ENCODE assay signal across 10 cellular contexts in genomic region chr1:11842154-11843041, GRCh38. TPM values are rescaled to one million over a fixed set of nuclear protein-coding genes. Genes with fewer than 3 reads are reported as not detected.
A peak's percentile ranks its signal among the peaks of the same experiment; 100 is the strongest.
DNase-seq lines count a peak whose midpoint lies in the region; ATAC-seq and TF ChIP-seq lines count a peak whose summit lies in the region.
"Had no signal": no experiment of that assay in that cellular context is flagged by ENCODE, and none has a peak within 500 bp of the region (broad histone marks: within the 10 kb centered on the region; RNA-seq: fewer than 3 reads in every experiment).

No MANE protein-coding gene starts in this region.

- no peak overlapping the region for H3K4me3 Mint-ChIP-seq in GM23338

- peaks cover 11% of the 10 kb centered on the region for H3K27me3 Mint-ChIP-seq in GM23338 (ENCODE audit: insufficient read depth, low read depth, poor library complexity)

- H3K36me3 Mint-ChIP-seq in GM23338 (ENCODE audit: low read depth), result peaks cover 68% of the 10 kb centered on the region

- no peak overlapping the region for H3K27ac Mint-ChIP-seq in GM23338

- no peaks in the 10 kb centered on the region; the same call in 2 of the 3 replicates for H3K4me1 Mint-ChIP-seq in GM23338

- H3K79me2 ChIP-seq in GM23338 (replicated peaks; ENCODE audit: insufficient read depth), result no peaks in the 10 kb centered on the region

- H2AFZ ChIP-seq in GM23338, result no peak overlapping the region

- no peaks in the 10 kb centered on the region for H3K9me2 ChIP-seq in GM23338 (ENCODE audit: insufficient read depth)

- H3K4me3 ChIP-seq in GM23338, result no peak overlapping the region
- no peak overlapping the region for H3K4me3 ChIP-seq in right atrium auricular region

- H3F3A ChIP-seq in GM23338 (replicated peaks; ENCODE audit: low read depth), result peaks cover 23% of the 10 kb centered on the region

- in situ Hi-C loops in SK-MEL-5 (cut with HindIII; ENCODE audit: low pct_unique_long_range_greater_than_20kb, low sequenced_read_pairs), result no loop called here

- peaks cover 14% of the 10 kb centered on the region; the same call in 1 of the 2 replicates for H4K20me1 ChIP-seq in GM23338 (replicated peaks; ENCODE audit: insufficient read depth)

- TF ChIP-seq CTCF in GM23338 (conservative IDR thresholded peaks at IDR 0.05; ENCODE audit: low read depth in 2 of 2) (no peak), right atrium auricular region (IDR thresholded peaks at IDR 0.05) (no peak)

- H3K9me3 Mint-ChIP-seq in GM23338, result no peaks in the 10 kb centered on the region

- H3K27ac ChIP-seq in GM23338 (ENCODE audit: low read depth), result 0 out of 2 replicates have a peak overlapping the region, but pooled peaks have one; percentile 32
- H3K27ac ChIP-seq in right atrium auricular region, result peak overlapping the region; percentile 85 to 92

- ATAC-seq in GM23338, result no peak
- ATAC-seq in GM21515 (IDR thresholded peaks at IDR 0.05; ENCODE audit: unreplicated experiment), result no peak
- no peak for ATAC-seq in HG02938 (IDR thresholded peaks at IDR 0.05; ENCODE audit: unreplicated experiment)

- H3K36me3 ChIP-seq in GM23338 (ENCODE audit: insufficient read depth), result peaks cover 48% of the 10 kb centered on the region
- H3K36me3 ChIP-seq in right atrium auricular region, result peaks cover 71% of the 10 kb centered on the region

- no peaks in the 10 kb centered on the region for H3K9me3 ChIP-seq in right atrium auricular region

- DNase-seq in AML-193 (lab: John Stamatoyannopoulos, UW), result peak; percentile 18 to 34
- no peak for DNase-seq in GM23338 (ENCODE audit: low spot score)
- DNase-seq in SK-MEL-5 (ENCODE audit: low read depth, low spot score), result peak; percentile 32
- DNase-seq in right atrium auricular region (ENCODE audit: low spot score), result no peak
- DNase-seq in AG08395 (ENCODE audit: low spot score), result no peak
- no peak for DNase-seq in NCI-H1417 treated with DMSO at 0.1 percent for 48 hours (lab: John Stamatoyannopoulos, UW)
- DNase-seq: SHP77; stimulated activated naive CD4-positive, alpha-beta T cell treated with Interleukin-2 at 50 U/mL for 16 hours had no signal

- H3K27me3 ChIP-seq in GM23338 (ENCODE audit: insufficient read depth) (no peaks in the 10 kb centered on the region), right atrium auricular region (no peaks in the 10 kb centered on the region)

- no peak overlapping the region for H3K4me2 ChIP-seq in GM23338

- H3K4me1 ChIP-seq in GM23338 (ENCODE audit: insufficient read depth) (no peaks in the 10 kb centered on the region), right atrium auricular region (peaks cover 0 to 44% of the 10 kb centered on the region in 2 donors)

TF ChIP-seq in GM23338, 12 proteins besides CTCF, POLR2A, EP300 and RAD21 (continues in another document):
- no peak for TF ChIP-seq POLR2AphosphoS5 (IDR thresholded peaks at IDR 0.05; ENCODE audit: low read depth)
- TF ChIP-seq CREB1 (CRISPR knock-in tag; IDR thresholded peaks at IDR 0.05; ENCODE audit: low read depth), result no peak
- no peak for TF ChIP-seq ZNF331 (CRISPR knock-in tag; IDR thresholded peaks at IDR 0.05; ENCODE audit: low read depth)
- no peak for TF ChIP-seq ETS1 (IDR thresholded peaks at IDR 0.05)
- no peak for TF ChIP-seq ZNF114 (CRISPR knock-in tag; IDR thresholded peaks at IDR 0.05)
- TF ChIP-seq, protein P1, sequence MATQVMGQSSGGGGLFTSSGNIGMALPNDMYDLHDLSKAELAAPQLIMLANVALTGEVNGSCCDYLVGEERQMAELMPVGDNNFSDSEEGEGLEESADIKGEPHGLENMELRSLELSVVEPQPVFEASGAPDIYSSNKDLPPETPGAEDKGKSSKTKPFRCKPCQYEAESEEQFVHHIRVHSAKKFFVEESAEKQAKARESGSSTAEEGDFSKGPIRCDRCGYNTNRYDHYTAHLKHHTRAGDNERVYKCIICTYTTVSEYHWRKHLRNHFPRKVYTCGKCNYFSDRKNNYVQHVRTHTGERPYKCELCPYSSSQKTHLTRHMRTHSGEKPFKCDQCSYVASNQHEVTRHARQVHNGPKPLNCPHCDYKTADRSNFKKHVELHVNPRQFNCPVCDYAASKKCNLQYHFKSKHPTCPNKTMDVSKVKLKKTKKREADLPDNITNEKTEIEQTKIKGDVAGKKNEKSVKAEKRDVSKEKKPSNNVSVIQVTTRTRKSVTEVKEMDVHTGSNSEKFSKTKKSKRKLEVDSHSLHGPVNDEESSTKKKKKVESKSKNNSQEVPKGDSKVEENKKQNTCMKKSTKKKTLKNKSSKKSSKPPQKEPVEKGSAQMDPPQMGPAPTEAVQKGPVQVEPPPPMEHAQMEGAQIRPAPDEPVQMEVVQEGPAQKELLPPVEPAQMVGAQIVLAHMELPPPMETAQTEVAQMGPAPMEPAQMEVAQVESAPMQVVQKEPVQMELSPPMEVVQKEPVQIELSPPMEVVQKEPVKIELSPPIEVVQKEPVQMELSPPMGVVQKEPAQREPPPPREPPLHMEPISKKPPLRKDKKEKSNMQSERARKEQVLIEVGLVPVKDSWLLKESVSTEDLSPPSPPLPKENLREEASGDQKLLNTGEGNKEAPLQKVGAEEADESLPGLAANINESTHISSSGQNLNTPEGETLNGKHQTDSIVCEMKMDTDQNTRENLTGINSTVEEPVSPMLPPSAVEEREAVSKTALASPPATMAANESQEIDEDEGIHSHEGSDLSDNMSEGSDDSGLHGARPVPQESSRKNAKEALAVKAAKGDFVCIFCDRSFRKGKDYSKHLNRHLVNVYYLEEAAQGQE (IDR thresholded peaks at IDR 0.05; ENCODE audit: unreplicated experiment), result no peak
- TF ChIP-seq JUNB (IDR thresholded peaks at IDR 0.05; ENCODE audit: unreplicated experiment), result no peak
- no peak for TF ChIP-seq NANOG (IDR thresholded peaks at IDR 0.05; ENCODE audit: borderline replicate concordance)
- no peak for TF ChIP-seq STAT1 (IDR thresholded peaks at IDR 0.05; ENCODE audit: unreplicated experiment)

RNA-seq across cellular contexts. Expression of gene NPPA, which starts 5.2 kb away (rescaled TPM):
- not detected in 2 replicates for total RNA-seq in GM23338 (2014; rRNA removed; shearing (Covaris generic))
- polyA plus RNA-seq in GM23338 (2016; fragmentation: Nextera tagmentation; extraction: Ambion mirVana), result 0.29 TPM in 1 of 2 replicates, not detected in the other
- not detected in 2 replicates for total RNA-seq in SK-MEL-5 (2014; rRNA removed; shearing (Covaris generic))
- polyA plus RNA-seq in SK-MEL-5 (2015; cell fraction: cytosol; rRNA removed), result not detected in 2 replicates
- not detected in 2 replicates for polyA plus RNA-seq in SK-MEL-5 (2015; cell fraction: nucleus; rRNA removed)
- over 10,000 TPM; 98,870 to 132,613 TPM for total RNA-seq in right atrium auricular region

RNA-seq across cellular contexts. Expression of gene NPPB, which starts 16.3 kb away (rescaled TPM):
- not detected in 2 replicates for total RNA-seq in GM23338 (2014; rRNA removed; shearing (Covaris generic))
- polyA plus RNA-seq in GM23338 (2016; fragmentation: Nextera tagmentation; extraction: Ambion mirVana), result 0.95 and 1.1 TPM in 2 replicates
- total RNA-seq in SK-MEL-5 (2014; rRNA removed; shearing (Covaris generic)), result not detected in 2 replicates
- not detected in 2 replicates for polyA plus RNA-seq in SK-MEL-5 (2015; cell fraction: cytosol; rRNA removed)
- not detected in 2 replicates for polyA plus RNA-seq in SK-MEL-5 (2015; cell fraction: nucleus; rRNA removed)
- total RNA-seq in right atrium auricular region, result over 10,000 TPM in 1 of 2 donors, 1,000 to 10,000 TPM in 1; 1,081 to 10,488 TPM

RNA-seq across cellular contexts. Expression of gene CLCN6, which starts 36.4 kb away (rescaled TPM):
- total RNA-seq in GM23338 (2014; rRNA removed; shearing (Covaris generic)), result 16.3 and 22.6 TPM in 2 replicates
- 13.0 and 16.0 TPM in 2 replicates for polyA plus RNA-seq in GM23338 (2016; fragmentation: Nextera tagmentation; extraction: Ambion mirVana)
- total RNA-seq in SK-MEL-5 (2014; rRNA removed; shearing (Covaris generic)), result 6.2 and 7.9 TPM in 2 replicates
- 11.3 and 12.0 TPM in 2 replicates for polyA plus RNA-seq in SK-MEL-5 (2015; cell fraction: cytosol; rRNA removed)
- polyA plus RNA-seq in SK-MEL-5 (2015; cell fraction: nucleus; rRNA removed), result 67.9 and 117 TPM in 2 replicates
- 10 to 100 TPM; 14.8 to 15.2 TPM for total RNA-seq in right atrium auricular region

RNA-seq across cellular contexts. Expression of gene MTHFR, which starts 36.6 kb away (rescaled TPM):
- total RNA-seq in GM23338 (2014; rRNA removed; shearing (Covaris generic)), result 21.6 and 26.4 TPM in 2 replicates
- 5.7 and 6.9 TPM in 2 replicates for polyA plus RNA-seq in GM23338 (2016; fragmentation: Nextera tagmentation; extraction: Ambion mirVana)
- 15.2 and 19.2 TPM in 2 replicates for total RNA-seq in SK-MEL-5 (2014; rRNA removed; shearing (Covaris generic))
- polyA plus RNA-seq in SK-MEL-5 (2015; cell fraction: cytosol; rRNA removed), result 15.5 and 20.7 TPM in 2 replicates
- 20.5 and 20.9 TPM in 2 replicates for polyA plus RNA-seq in SK-MEL-5 (2015; cell fraction: nucleus; rRNA removed)
- 10 to 100 TPM; 38.5 to 53.9 TPM for total RNA-seq in right atrium auricular region

Comparison
In these comparisons a context has a peak if more than half of its experiments do, and no peak if none do; other contexts are left out.
1. DNase-seq: peak in AML-193 (2 of 2) and SK-MEL-5 (single experiment); none in GM23338 (single experiment), right atrium auricular region (single experiment), AG08395 (single experiment) and NCI-H1417 treated with DMSO at 0.1 percent for 48 hours (single experiment).
2. RNA of gene NPPA, which starts 5.2 kb away (total RNA-seq): 98,870 to 132,613 TPM in right atrium auricular region; not detected in GM23338 and not detected in SK-MEL-5; every median in the first group is over 1,000 times any median in the second.
3. RNA of gene NPPB, which starts 16.3 kb away (total RNA-seq): 1,081 to 10,488 TPM in right atrium auricular region; not detected in GM23338 and not detected in SK-MEL-5; every median in the first group is over 100 times any median in the second.